ENCODE assay signal across 33 cellular contexts in genomic region chr12:121187501-121187900, GRCh38.
"Had no signal": no experiment of that assay in that cellular context is flagged by ENCODE, and none has a peak within 500 bp of the region (broad histone marks: within the 10 kb centered on the region; RNA-seq: fewer than 3 reads in every experiment).

No MANE protein-coding gene starts in this region.

- H3K4me3 ChIP-seq: adrenal gland, body of pancreas, cardiac muscle cell had no signal

- H3K4me1 ChIP-seq: adrenal gland, body of pancreas had no signal

- H3K36me3 ChIP-seq: adrenal gland, cardiac muscle cell had no signal

- H3K9me3 ChIP-seq: adrenal gland, body of pancreas had no signal

- H3K27ac ChIP-seq: adrenal gland, body of pancreas, cardiac muscle cell, VCaP had no signal

- FAIRE-seq: astrocyte, bronchial epithelial cell, TTC549 had no signal

- H3K27me3 ChIP-seq: adrenal gland, body of pancreas, cardiac muscle cell had no signal

- DNase-seq: activated B cell treated with CpG ODN at 0.5 μM for 24 hours; activated CD4-positive, alpha-beta memory T cell treated with anti-CD3 and anti-CD28 coated beads for 36 hours; activated CD4-positive, alpha-beta T cell treated with anti-CD3 and anti-CD28 coated beads for 4 hours; activated CD4-positive, alpha-beta T cell treated with anti-CD3 and anti-CD28 coated beads, Interleukin-2, amount 10 ng/mL, durations not matched to agents 24 days and 14 days; activated CD4-positive, alpha-beta T cell treated with anti-CD3 and anti-CD28 coated beads, Interleukin-2, amount 50 U/mL, for 1 hour; activated CD4-positive, alpha-beta T cell treated with anti-CD3 and anti-CD28 coated beads, Interleukin-2, amount 50 U/mL, for 4 hours; activated CD4-positive, CD25-positive, alpha-beta regulatory T cell treated with anti-CD3 and anti-CD28 coated beads, Interleukin-2, amount 50 U/mL, for 72 hours; activated CD8-positive, alpha-beta memory T cell treated with anti-CD3 and anti-CD28 coated beads, Interleukin-2, amount 50 U/mL, for 4 hours; activated CD8-positive, alpha-beta T cell treated with anti-CD3 and anti-CD28 coated beads for 36 hours; activated effector memory CD4-positive, alpha-beta T cell treated with anti-CD3 and anti-CD28 coated beads, Interleukin-2, amount 50 U/mL, for 16 hours; activated gamma-delta T cell treated with Interleukin-2 at 50 U/mL for 16 hours; activated naive CD4-positive, alpha-beta T cell; activated naive CD4-positive, alpha-beta T cell treated with anti-CD3 and anti-CD28 coated beads for 36 hours; activated naive CD4-positive, alpha-beta T cell treated with anti-CD3 and anti-CD28 coated beads, Interleukin-2, amount 50 U/mL, for 16 hours; activated naive CD8-positive, alpha-beta T cell treated with anti-CD3 and anti-CD28 coated beads for 36 hours; activated T-cell treated with anti-CD3 and anti-CD28 coated beads for 4 hours; activated T-cell treated with anti-CD3 and anti-CD28 coated beads, Interleukin-2, amount 50 U/mL, for 1 hour; activated T-cell treated with anti-CD3 and anti-CD28 coated beads, Interleukin-2, amount 50 U/mL, for 4 hours; activated T-cell treated with anti-CD3 and anti-CD28 coated beads, Interleukin-2, amount 50 U/mL, for 72 hours; adrenal gland; amniotic stem cell; aorta; body of pancreas; caudate nucleus; SW 1271; T-helper 1 cell; T-helper 2 cell; T-helper 9 cell had no signal
